ENCODE assay signal across 1 cellular context in genomic region chr20:6007529-6008103, GRCh38.
TF ChIP-seq lines count a peak whose summit lies in the region.

No MANE protein-coding gene starts in this region.

TF ChIP-seq in HepG2, 621 proteins besides CTCF, POLR2A, EP300 and RAD21 (continued from another document):
- TF ChIP-seq ZSCAN5A (CRISPR knock-in tag; IDR thresholded peaks at IDR 0.05; ENCODE audit: borderline replicate concordance) (peak; percentile 91; the same call in 1 of the 2 replicates), HMG20A (CRISPR knock-in tag; IDR thresholded peaks at IDR 0.05; ENCODE audit: borderline replicate concordance) (peak; percentile 93; the same call in 1 of the 2 replicates), ZNF747 (CRISPR knock-in tag; IDR thresholded peaks at IDR 0.05; ENCODE audit: borderline replicate concordance) (no peak), ZNF562 (CRISPR knock-in tag; IDR thresholded peaks at IDR 0.05; ENCODE audit: borderline replicate concordance) (no peak), KMT2B (CRISPR knock-in tag; IDR thresholded peaks at IDR 0.05) (peak; percentile 45; the same call in 1 of the 2 replicates), ZNF317 (CRISPR knock-in tag; IDR thresholded peaks at IDR 0.05) (peak; percentile 26; the same call in 1 of the 2 replicates), ZFP90 (CRISPR knock-in tag; IDR thresholded peaks at IDR 0.05; ENCODE audit: borderline replicate concordance) (peak; percentile 56; the same call in 1 of the 2 replicates), KLF13 (CRISPR knock-in tag; IDR thresholded peaks at IDR 0.05) (no peak), RBFOX2 (IDR thresholded peaks at IDR 0.05; ENCODE audit: low read depth, low read length) (peak; percentile 62), BRD4 (CRISPR knock-in tag; IDR thresholded peaks at IDR 0.05) (no peak), CREB1 (IDR thresholded peaks at IDR 0.05) (no peak), CREB1 (CRISPR knock-in tag; IDR thresholded peaks at IDR 0.05) (peak; percentile 77), YEATS4 (CRISPR knock-in tag; IDR thresholded peaks at IDR 0.05; ENCODE audit: borderline replicate concordance) (peak; percentile 52; the same call in 1 of the 2 replicates), CHD4 (IDR thresholded peaks at IDR 0.05; ENCODE audit: borderline replicate concordance, low read length) (peak; percentile 85), IRF2 (CRISPR knock-in tag; IDR thresholded peaks at IDR 0.05) (peak; percentile 75; the same call in 1 of the 2 replicates), MIER2 (CRISPR knock-in tag; IDR thresholded peaks at IDR 0.05) (0 out of 2 replicates have a peak, but pooled peaks have one; percentile 52), ZNF652 (CRISPR knock-in tag; IDR thresholded peaks at IDR 0.05; ENCODE audit: borderline replicate concordance, low read depth) (peak; percentile 62; the same call in 1 of the 2 replicates), FOXA1 (IDR thresholded peaks at IDR 0.05) (peak; percentile 86), FOXA1 (CRISPR knock-in tag; IDR thresholded peaks at IDR 0.05) (peak; percentile 96), ARID3A (IDR thresholded peaks at IDR 0.05; ENCODE audit: low read depth, low read length) (peak; percentile 98), BCL6 (CRISPR knock-in tag; IDR thresholded peaks at IDR 0.05) (peak; percentile 100), HDAC2 (CRISPR knock-in tag; IDR thresholded peaks at IDR 0.05) (peak; percentile 94), ZNF788 (CRISPR knock-in tag; IDR thresholded peaks at IDR 0.05; ENCODE audit: borderline replicate concordance) (no peak), ZNF24 (IDR thresholded peaks at IDR 0.05) (peak; percentile 68), SRSF1 (optimal IDR thresholded peaks at IDR 0.05; ENCODE audit: low read depth, low read length) (no peak), ISL2 (CRISPR knock-in tag; IDR thresholded peaks at IDR 0.05) (peak; percentile 95)
- TF ChIP-seq, protein P1, sequence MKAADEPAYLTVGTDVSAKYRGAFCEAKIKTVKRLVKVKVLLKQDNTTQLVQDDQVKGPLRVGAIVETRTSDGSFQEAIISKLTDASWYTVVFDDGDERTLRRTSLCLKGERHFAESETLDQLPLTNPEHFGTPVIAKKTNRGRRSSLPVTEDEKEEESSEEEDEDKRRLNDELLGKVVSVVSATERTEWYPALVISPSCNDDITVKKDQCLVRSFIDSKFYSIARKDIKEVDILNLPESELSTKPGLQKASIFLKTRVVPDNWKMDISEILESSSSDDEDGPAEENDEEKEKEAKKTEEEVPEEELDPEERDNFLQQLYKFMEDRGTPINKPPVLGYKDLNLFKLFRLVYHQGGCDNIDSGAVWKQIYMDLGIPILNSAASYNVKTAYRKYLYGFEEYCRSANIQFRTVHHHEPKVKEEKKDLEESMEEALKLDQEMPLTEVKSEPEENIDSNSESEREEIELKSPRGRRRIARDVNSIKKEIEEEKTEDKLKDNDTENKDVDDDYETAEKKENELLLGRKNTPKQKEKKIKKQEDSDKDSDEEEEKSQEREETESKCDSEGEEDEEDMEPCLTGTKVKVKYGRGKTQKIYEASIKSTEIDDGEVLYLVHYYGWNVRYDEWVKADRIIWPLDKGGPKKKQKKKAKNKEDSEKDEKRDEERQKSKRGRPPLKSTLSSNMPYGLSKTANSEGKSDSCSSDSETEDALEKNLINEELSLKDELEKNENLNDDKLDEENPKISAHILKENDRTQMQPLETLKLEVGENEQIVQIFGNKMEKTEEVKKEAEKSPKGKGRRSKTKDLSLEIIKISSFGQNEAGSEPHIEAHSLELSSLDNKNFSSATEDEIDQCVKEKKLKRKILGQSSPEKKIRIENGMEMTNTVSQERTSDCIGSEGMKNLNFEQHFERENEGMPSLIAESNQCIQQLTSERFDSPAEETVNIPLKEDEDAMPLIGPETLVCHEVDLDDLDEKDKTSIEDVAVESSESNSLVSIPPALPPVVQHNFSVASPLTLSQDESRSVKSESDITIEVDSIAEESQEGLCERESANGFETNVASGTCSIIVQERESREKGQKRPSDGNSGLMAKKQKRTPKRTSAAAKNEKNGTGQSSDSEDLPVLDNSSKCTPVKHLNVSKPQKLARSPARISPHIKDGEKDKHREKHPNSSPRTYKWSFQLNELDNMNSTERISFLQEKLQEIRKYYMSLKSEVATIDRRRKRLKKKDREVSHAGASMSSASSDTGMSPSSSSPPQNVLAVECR (CRISPR knock-in tag; IDR thresholded peaks at IDR 0.05; ENCODE audit: borderline replicate concordance) = peak; percentile 70; the same call in 1 of the 2 replicates
- TF ChIP-seq, protein P2, sequence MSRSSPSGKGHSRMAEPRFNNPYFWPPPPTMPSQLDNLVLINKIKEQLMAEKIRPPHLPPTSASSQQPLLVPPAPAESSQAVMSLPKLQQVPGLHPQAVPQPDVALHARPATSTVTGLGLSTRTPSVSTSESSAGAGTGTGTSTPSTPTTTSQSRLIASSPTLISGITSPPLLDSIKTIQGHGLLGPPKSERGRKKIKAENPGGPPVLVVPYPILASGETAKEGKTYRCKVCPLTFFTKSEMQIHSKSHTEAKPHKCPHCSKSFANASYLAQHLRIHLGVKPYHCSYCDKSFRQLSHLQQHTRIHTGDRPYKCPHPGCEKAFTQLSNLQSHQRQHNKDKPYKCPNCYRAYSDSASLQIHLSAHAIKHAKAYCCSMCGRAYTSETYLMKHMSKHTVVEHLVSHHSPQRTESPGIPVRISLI (CRISPR knock-in tag; IDR thresholded peaks at IDR 0.05; ENCODE audit: borderline replicate concordance) = peak; percentile 84
- TF ChIP-seq, protein P3, sequence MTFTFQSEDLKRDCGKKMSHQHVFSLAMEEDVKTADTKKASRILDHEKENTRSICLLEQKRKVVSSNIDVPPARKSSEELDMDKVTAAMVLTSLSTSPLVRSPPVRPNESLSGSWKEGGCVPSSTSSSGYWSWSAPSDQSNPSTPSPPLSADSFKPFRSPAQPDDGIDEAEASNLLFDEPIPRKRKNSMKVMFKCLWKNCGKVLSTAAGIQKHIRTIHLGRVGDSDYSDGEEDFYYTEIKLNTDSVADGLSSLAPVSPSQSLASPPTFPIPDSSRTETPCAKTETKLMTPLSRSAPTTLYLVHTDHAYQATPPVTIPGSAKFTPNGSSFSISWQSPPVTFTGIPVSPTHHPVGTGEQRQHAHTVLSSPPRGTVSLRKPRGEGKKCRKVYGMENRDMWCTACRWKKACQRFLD (CRISPR knock-in tag; IDR thresholded peaks at IDR 0.05; ENCODE audit: borderline replicate concordance) = no peak
